ENCODE assay signal across 13 cellular contexts in the genomic region with DNA sequence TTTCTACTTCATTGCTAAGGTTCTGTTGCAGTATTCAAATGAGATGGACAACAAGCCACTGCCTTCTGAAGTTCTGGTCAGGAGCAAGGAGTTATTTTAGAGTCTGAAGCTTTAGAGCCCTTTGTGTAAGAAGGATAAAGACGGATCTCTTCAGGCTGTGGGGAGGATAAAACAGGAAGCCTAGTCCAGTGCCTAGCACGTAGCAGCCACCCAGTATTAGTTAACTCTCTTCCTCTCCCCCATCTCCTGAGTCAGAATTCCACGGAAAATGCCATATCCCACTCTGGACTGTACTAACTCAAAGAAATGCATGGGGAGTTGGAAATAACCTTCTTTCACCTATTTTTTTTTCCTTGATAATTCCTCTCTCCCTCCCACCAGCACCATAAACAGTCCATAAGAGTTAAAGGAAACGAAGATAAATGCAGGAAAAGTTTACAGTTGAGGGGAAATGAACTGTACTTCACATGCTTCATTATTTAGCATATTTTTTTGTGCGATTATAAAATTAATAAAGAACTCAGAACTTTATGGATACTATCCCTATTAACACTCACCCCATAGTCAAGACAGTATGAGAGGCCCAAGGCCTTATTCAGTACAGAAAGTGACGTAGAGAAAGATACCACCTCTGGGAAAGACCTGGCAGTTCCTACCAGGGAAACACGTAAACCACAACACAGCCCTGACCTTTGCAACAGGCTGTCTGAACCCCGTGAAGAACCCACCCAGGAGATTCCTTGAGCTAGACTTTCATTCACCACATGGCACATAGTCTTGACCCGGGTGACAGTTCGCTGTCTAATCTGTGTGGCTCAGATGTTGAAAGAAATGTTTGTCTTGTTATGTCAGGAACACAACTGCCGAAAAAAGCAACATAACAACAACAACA. TPM values are rescaled to one million over a fixed set of nuclear protein-coding genes. Genes with fewer than 3 reads are reported as not detected.
DNase-seq lines count a peak whose midpoint lies in the region; ATAC-seq and TF ChIP-seq lines count a peak whose summit lies in the region.
"Had no signal": no experiment of that assay in that cellular context is flagged by ENCODE, and none has a peak within 500 bp of the region (broad histone marks: within the 10 kb centered on the region; RNA-seq: fewer than 3 reads in every experiment).

No MANE protein-coding gene starts in this region.

- peaks cover 100% of the 10 kb centered on the region for H4K20me1 ChIP-seq in smooth muscle cell (ENCODE audit: low read depth)

- ATAC-seq in activated naive CD8-positive, alpha-beta T cell treated with anti-CD3 and anti-CD28 coated beads, Interleukin-2, amount 50 U/mL, for 24 hours: peak; percentile 49
- ATAC-seq in SK-N-SH treated with all-trans-retinoic acid at 6 μM for 48 hours (peak; percentile 31), left ventricle myocardium superior (peak; percentile 78)
- ATAC-seq: gastroesophageal sphincter, T-helper 17 cell had no signal

- no peak overlapping the region for H2AFZ ChIP-seq in smooth muscle cell (ENCODE audit: low read depth)

- no peak for DNase-seq in activated naive CD8-positive, alpha-beta T cell treated with anti-CD3 and anti-CD28 coated beads, Interleukin-2, amount 50 U/mL, for 24 hours
- DNase-seq in activated naive CD8-positive, alpha-beta T cell treated with anti-CD3 and anti-CD28 coated beads for 36 hours: no peak
- no peak for DNase-seq in left ventricle myocardium superior
- no peak for DNase-seq in smooth muscle cell (lab: John Stamatoyannopoulos, UW; ENCODE audit: unreplicated experiment)
- DNase-seq in activated gamma-delta T cell (lab: John Stamatoyannopoulos, UW): no peak
- DNase-seq in BE2C: no peak
- no peak for DNase-seq in NCI-H146 (lab: John Stamatoyannopoulos, UW)
- DNase-seq: activated CD8-positive, alpha-beta memory T cell treated with anti-CD3 and anti-CD28 coated beads, Interleukin-2, amount 50 U/mL, for 48 hours; caudate nucleus; NCI-H524; T-helper 17 cell had no signal

- H3K4me2 ChIP-seq in smooth muscle cell: peak overlapping the region; percentile 71

- H3K79me2 ChIP-seq in smooth muscle cell (ENCODE audit: low read depth): peaks cover 100% of the 10 kb centered on the region

- H3K27ac ChIP-seq in smooth muscle cell (ENCODE audit: low read depth): peak overlapping the region; percentile 100
- H3K27ac ChIP-seq: gastroesophageal sphincter had no signal

- no peak overlapping the region for H3K4me3 Mint-ChIP-seq in activated naive CD8-positive, alpha-beta T cell treated with anti-CD3 and anti-CD28 coated beads, Interleukin-2, amount 50 U/mL, for 24 hours
- H3K4me3 Mint-ChIP-seq in activated naive CD8-positive, alpha-beta T cell treated with anti-CD3 and anti-CD28 coated beads for 36 hours: no peak overlapping the region
- H3K4me3 Mint-ChIP-seq: T-helper 17 cell had no signal

- no peaks in the 10 kb centered on the region for H3K36me3 Mint-ChIP-seq in activated naive CD8-positive, alpha-beta T cell treated with anti-CD3 and anti-CD28 coated beads, Interleukin-2, amount 50 U/mL, for 24 hours (ENCODE audit: low read depth)
- no peaks in the 10 kb centered on the region for H3K36me3 Mint-ChIP-seq in activated naive CD8-positive, alpha-beta T cell treated with anti-CD3 and anti-CD28 coated beads for 36 hours

- H3K27me3 ChIP-seq in smooth muscle cell (ENCODE audit: low read depth): no peaks in the 10 kb centered on the region
- peaks cover 69% of the 10 kb centered on the region for H3K27me3 ChIP-seq in BE2C

- 31% methylated on average over 11 of the region's 11 CpGs for WGBS in smooth muscle cell (ENCODE audit: low lambda C conversion rate)

- peak overlapping the region; percentile 4 for H3K4me3 ChIP-seq in smooth muscle cell
- no peak overlapping the region for H3K4me3 ChIP-seq in BE2C (ENCODE audit: low read depth, low read length)
- H3K4me3 ChIP-seq: gastroesophageal sphincter had no signal

- no peaks in the 10 kb centered on the region for H3K4me1 Mint-ChIP-seq in activated naive CD8-positive, alpha-beta T cell treated with anti-CD3 and anti-CD28 coated beads, Interleukin-2, amount 50 U/mL, for 24 hours
- H3K4me1 Mint-ChIP-seq in activated naive CD8-positive, alpha-beta T cell treated with anti-CD3 and anti-CD28 coated beads for 36 hours: peaks cover 4% of the 10 kb centered on the region

- no peaks in the 10 kb centered on the region for H3K9me3 ChIP-seq in smooth muscle cell (replicated peaks; ENCODE audit: low read depth)
- H3K9me3 ChIP-seq in BE2C: no peaks in the 10 kb centered on the region
- H3K9me3 ChIP-seq: gastroesophageal sphincter had no signal

- peaks cover 92% of the 10 kb centered on the region for H3K4me1 ChIP-seq in smooth muscle cell (ENCODE audit: low read depth)
- no peaks in the 10 kb centered on the region for H3K4me1 ChIP-seq in BE2C
- H3K4me1 ChIP-seq: gastroesophageal sphincter had no signal

- peaks cover 19% of the 10 kb centered on the region for H3F3A ChIP-seq in smooth muscle cell (ENCODE audit: low read depth)

- H3K27ac Mint-ChIP-seq in activated naive CD8-positive, alpha-beta T cell treated with anti-CD3 and anti-CD28 coated beads, Interleukin-2, amount 50 U/mL, for 24 hours: no peak overlapping the region
- H3K27ac Mint-ChIP-seq in activated naive CD8-positive, alpha-beta T cell treated with anti-CD3 and anti-CD28 coated beads for 36 hours: no peak overlapping the region
- H3K27ac Mint-ChIP-seq: T-helper 17 cell had no signal

- TF ChIP-seq CTCF in smooth muscle cell (IDR thresholded peaks at IDR 0.05; ENCODE audit: borderline replicate concordance, insufficient read depth, poor library complexity, severe bottlenecking) (no peak), BE2C (IDR thresholded peaks at IDR 0.05; ENCODE audit: low read depth, low read length) (no peak)

- H3K9ac ChIP-seq in smooth muscle cell (ENCODE audit: low read depth): peak overlapping the region; percentile 52

- peaks cover 21% of the 10 kb centered on the region for H3K27me3 Mint-ChIP-seq in activated naive CD8-positive, alpha-beta T cell treated with anti-CD3 and anti-CD28 coated beads, Interleukin-2, amount 50 U/mL, for 24 hours
- peaks cover 50% of the 10 kb centered on the region for H3K27me3 Mint-ChIP-seq in activated naive CD8-positive, alpha-beta T cell treated with anti-CD3 and anti-CD28 coated beads for 36 hours

- intact Hi-C loops in left ventricle myocardium superior (cut with micrococcal nuclease): no loop called here

- H3K36me3 ChIP-seq in smooth muscle cell (ENCODE audit: low read depth): no peaks in the 10 kb centered on the region
- H3K36me3 ChIP-seq in BE2C: no peaks in the 10 kb centered on the region
- H3K36me3 ChIP-seq: gastroesophageal sphincter had no signal

- H3K9me3 Mint-ChIP-seq in activated naive CD8-positive, alpha-beta T cell treated with anti-CD3 and anti-CD28 coated beads, Interleukin-2, amount 50 U/mL, for 24 hours: no peaks in the 10 kb centered on the region
- no peaks in the 10 kb centered on the region for H3K9me3 Mint-ChIP-seq in activated naive CD8-positive, alpha-beta T cell treated with anti-CD3 and anti-CD28 coated beads for 36 hours

TF ChIP-seq in SK-N-SH treated with all-trans-retinoic acid at 6 μM for 48 hours, 23 proteins besides CTCF, POLR2A, EP300 and RAD21:
- TF ChIP-seq ZNF8 (CRISPR knock-in tag; IDR thresholded peaks at IDR 0.05): no peak
- TF ChIP-seq RARB (CRISPR knock-in tag; IDR thresholded peaks at IDR 0.05): no peak
- TF ChIP-seq ZFP30 (CRISPR knock-in tag; IDR thresholded peaks at IDR 0.05): no peak
- TF ChIP-seq, protein P1, sequence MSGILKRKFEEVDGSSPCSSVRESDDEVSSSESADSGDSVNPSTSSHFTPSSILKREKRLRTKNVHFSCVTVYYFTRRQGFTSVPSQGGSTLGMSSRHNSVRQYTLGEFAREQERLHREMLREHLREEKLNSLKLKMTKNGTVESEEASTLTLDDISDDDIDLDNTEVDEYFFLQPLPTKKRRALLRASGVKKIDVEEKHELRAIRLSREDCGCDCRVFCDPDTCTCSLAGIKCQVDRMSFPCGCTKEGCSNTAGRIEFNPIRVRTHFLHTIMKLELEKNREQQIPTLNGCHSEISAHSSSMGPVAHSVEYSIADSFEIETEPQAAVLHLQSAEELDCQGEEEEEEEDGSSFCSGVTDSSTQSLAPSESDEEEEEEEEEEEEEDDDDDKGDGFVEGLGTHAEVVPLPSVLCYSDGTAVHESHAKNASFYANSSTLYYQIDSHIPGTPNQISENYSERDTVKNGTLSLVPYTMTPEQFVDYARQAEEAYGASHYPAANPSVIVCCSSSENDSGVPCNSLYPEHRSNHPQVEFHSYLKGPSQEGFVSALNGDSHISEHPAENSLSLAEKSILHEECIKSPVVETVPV (CRISPR knock-in tag; IDR thresholded peaks at IDR 0.05): no peak
- no peak for TF ChIP-seq ZNF70 (CRISPR knock-in tag; IDR thresholded peaks at IDR 0.05)
- no peak for TF ChIP-seq ARNTL (CRISPR knock-in tag; IDR thresholded peaks at IDR 0.05; ENCODE audit: borderline replicate concordance, low read depth)
- TF ChIP-seq GLIS3 (CRISPR knock-in tag; IDR thresholded peaks at IDR 0.05): no peak
- no peak for TF ChIP-seq CSDC2 (CRISPR knock-in tag; IDR thresholded peaks at IDR 0.05)
- no peak for TF ChIP-seq OSR1 (CRISPR knock-in tag; IDR thresholded peaks at IDR 0.05)
- no peak for TF ChIP-seq ZNF565 (CRISPR knock-in tag; conservative IDR thresholded peaks at IDR 0.05; ENCODE audit: low read depth)

RNA-seq across cellular contexts. Expression of gene IGF2BP2, which starts 9.2 kb away (rescaled TPM):
- total RNA-seq in activated naive CD8-positive, alpha-beta T cell treated with anti-CD3 and anti-CD28 coated beads for 36 hours: under 1 TPM; 0.28 to 0.41 TPM
- 16.7 TPM for total RNA-seq in left ventricle myocardium superior
- 59.2 and 73.7 TPM in 2 replicates for total RNA-seq in smooth muscle cell
- polyA plus RNA-seq in smooth muscle cell: 80.6 and 105 TPM in 2 replicates
- not detected for polyA plus RNA-seq in BE2C (2012; ENCODE audit: insufficient read depth, insufficient read length, low read depth)

Comparison
In these comparisons a context has a peak if more than half of its experiments do, and no peak if none do; other contexts are left out.
1. RNA of gene IGF2BP2, which starts 9.2 kb away (total RNA-seq): 59.2 to 73.7 TPM in smooth muscle cell and 16.7 TPM in left ventricle myocardium superior (single experiment); 0.28 to 0.41 TPM in activated naive CD8-positive, alpha-beta T cell treated with anti-CD3 and anti-CD28 coated beads for 36 hours; every median in the first group is over 10 times any median in the second.
2. Peak in every context shown above with its lines, with median percentiles within 50 percentile points of each other: ATAC-seq.